Comparison of ENCODE assay signal across 8 cellular contexts in genomic region chr6:151763938-151764680, GRCh38. TPM values are rescaled to one million over a fixed set of nuclear protein-coding genes. Genes with fewer than 3 reads are reported as not detected.
A peak's percentile ranks its signal among the peaks of the same experiment; 100 is the strongest.
DNase-seq lines count a peak whose midpoint lies in the region; ATAC-seq and TF ChIP-seq lines count a peak whose summit lies in the region.

No MANE protein-coding gene starts in this region.

- H4K5ac ChIP-seq in mesendoderm (ENCODE audit: low read length), result no peak overlapping the region

- peak overlapping the region; percentile 31 for H3K27ac Mint-ChIP-seq in stimulated activated memory B cell treated with anti-CD40 and anti-IgM and Interleukin-4, amounts not matched to agents 10 μg/mL and 1 μg/mL and 100 μg/mL, for 72 hours

- H3K27ac ChIP-seq in mesendoderm (ENCODE audit: low read depth, low read length), result no peak overlapping the region

- H3K27me3 ChIP-seq in MG63 (no peaks in the 10 kb centered on the region), mesendoderm (ENCODE audit: insufficient read depth, low read length, poor library complexity) (no peaks in the 10 kb centered on the region)

- peak; percentile 88 for ATAC-seq in stimulated activated memory B cell treated with anti-CD40 and anti-IgM and Interleukin-4, amounts not matched to agents 10 μg/mL and 1 μg/mL and 100 μg/mL, for 72 hours

- no peaks in the 10 kb centered on the region for H3K27me3 Mint-ChIP-seq in stimulated activated memory B cell treated with anti-CD40 and anti-IgM and Interleukin-4, amounts not matched to agents 10 μg/mL and 1 μg/mL and 100 μg/mL, for 72 hours

- H3K4me1 Mint-ChIP-seq in stimulated activated memory B cell treated with anti-CD40 and anti-IgM and Interleukin-4, amounts not matched to agents 10 μg/mL and 1 μg/mL and 100 μg/mL, for 72 hours, result peaks cover 25% of the 10 kb centered on the region

- H3K9me3 Mint-ChIP-seq in stimulated activated memory B cell treated with anti-CD40 and anti-IgM and Interleukin-4, amounts not matched to agents 10 μg/mL and 1 μg/mL and 100 μg/mL, for 72 hours, result no peaks in the 10 kb centered on the region

- DNase-seq in NCI-H2107 treated with DMSO at 0.1 percent for 48 hours (lab: John Stamatoyannopoulos, UW; ENCODE audit: unreplicated experiment) (peak; percentile 6), NCI-H2107 (lab: John Stamatoyannopoulos, UW) (no peak), HFF-Myc (ENCODE audit: extremely low read depth, low read depth) (peak; percentile 37), MG63 (peak; percentile 85), epidermal melanocyte (ENCODE audit: insufficient read length, low spot score) (peak; percentile 55), mesendoderm (peak; percentile 96)
- DNase-seq in activated CD4-positive, alpha-beta T cell treated with anti-CD3 and anti-CD28 coated beads, Interleukin-2, amount 50 U/mL, for 48 hours, result peak; percentile 37 to 45

- no peaks in the 10 kb centered on the region for H3K9me3 ChIP-seq in MG63

- peak overlapping the region; percentile 28 for H3K9ac ChIP-seq in mesendoderm (ENCODE audit: low read length)

- H3K23ac ChIP-seq in mesendoderm (ENCODE audit: low read length), result no peak overlapping the region

- no peak overlapping the region for H3K4ac ChIP-seq in mesendoderm (ENCODE audit: low read depth, low read length)

- no peaks in the 10 kb centered on the region for H3K4me1 ChIP-seq in mesendoderm (ENCODE audit: control insufficient read depth, low read depth, low read length)

- H3K36me3 ChIP-seq in MG63 (no peaks in the 10 kb centered on the region), mesendoderm (ENCODE audit: control insufficient read depth, insufficient read depth, low read length) (no peaks in the 10 kb centered on the region)

- TF ChIP-seq CTCF in HFF-Myc (IDR thresholded peaks at IDR 0.05; ENCODE audit: low read depth, low read length, missing control alignments), result peak; percentile 59

- H3K56ac ChIP-seq in mesendoderm (ENCODE audit: low read length), result no peak overlapping the region

- H3K79me1 ChIP-seq in mesendoderm (ENCODE audit: low read length), result no peaks in the 10 kb centered on the region

- no CpG with 5 or more reads among the region's 20 CpGs for whole genome bisulfite sequencing in mesendoderm (ENCODE audit: extremely low coverage, insufficient coverage, low lambda C conversion rate)

- no peak overlapping the region for H2BK5ac ChIP-seq in mesendoderm (ENCODE audit: low read length)

- no peaks in the 10 kb centered on the region for H3K36me3 Mint-ChIP-seq in stimulated activated memory B cell treated with anti-CD40 and anti-IgM and Interleukin-4, amounts not matched to agents 10 μg/mL and 1 μg/mL and 100 μg/mL, for 72 hours

- no peak overlapping the region for H4K8ac ChIP-seq in mesendoderm (ENCODE audit: low read depth, low read length)

- H3K18ac ChIP-seq in mesendoderm (ENCODE audit: low read length), result no peak overlapping the region

- H3K4me3 Mint-ChIP-seq in stimulated activated memory B cell treated with anti-CD40 and anti-IgM and Interleukin-4, amounts not matched to agents 10 μg/mL and 1 μg/mL and 100 μg/mL, for 72 hours, result peak overlapping the region; percentile 38

- H2BK120ac ChIP-seq in mesendoderm (ENCODE audit: low read depth, low read length), result no peak overlapping the region

- H3K4me2 ChIP-seq in mesendoderm (ENCODE audit: low read length), result no peak overlapping the region

- H3K4me3 ChIP-seq in HFF-Myc (replicated peaks; ENCODE audit: low read depth, low read length) (no peak overlapping the region), MG63 (peak overlapping the region; percentile 17), mesendoderm (ENCODE audit: low read length) (no peak overlapping the region)

- H2BK15ac ChIP-seq in mesendoderm (replicated peaks; ENCODE audit: low read depth), result no peak overlapping the region

- H2AK5ac ChIP-seq in mesendoderm (ENCODE audit: low read length), result no peak overlapping the region

- no peaks in the 10 kb centered on the region for H3K79me2 ChIP-seq in mesendoderm (ENCODE audit: control insufficient read depth, insufficient read depth, low read length)

RNA-seq across cellular contexts. Expression of gene ESR1, which starts 43.4 kb away (rescaled TPM):
- 0.07 TPM in 1 of 2 replicates, not detected in the other for total RNA-seq in MG63 (2014; rRNA removed; shearing (Covaris generic); ENCODE audit: low replicate concordance)
- polyA plus RNA-seq in mesendoderm (2013, experiment 1 of 2), result under 0.01 TPM
- polyA plus RNA-seq in mesendoderm (2013, experiment 2 of 2), result not detected
